In the genomic region with DNA sequence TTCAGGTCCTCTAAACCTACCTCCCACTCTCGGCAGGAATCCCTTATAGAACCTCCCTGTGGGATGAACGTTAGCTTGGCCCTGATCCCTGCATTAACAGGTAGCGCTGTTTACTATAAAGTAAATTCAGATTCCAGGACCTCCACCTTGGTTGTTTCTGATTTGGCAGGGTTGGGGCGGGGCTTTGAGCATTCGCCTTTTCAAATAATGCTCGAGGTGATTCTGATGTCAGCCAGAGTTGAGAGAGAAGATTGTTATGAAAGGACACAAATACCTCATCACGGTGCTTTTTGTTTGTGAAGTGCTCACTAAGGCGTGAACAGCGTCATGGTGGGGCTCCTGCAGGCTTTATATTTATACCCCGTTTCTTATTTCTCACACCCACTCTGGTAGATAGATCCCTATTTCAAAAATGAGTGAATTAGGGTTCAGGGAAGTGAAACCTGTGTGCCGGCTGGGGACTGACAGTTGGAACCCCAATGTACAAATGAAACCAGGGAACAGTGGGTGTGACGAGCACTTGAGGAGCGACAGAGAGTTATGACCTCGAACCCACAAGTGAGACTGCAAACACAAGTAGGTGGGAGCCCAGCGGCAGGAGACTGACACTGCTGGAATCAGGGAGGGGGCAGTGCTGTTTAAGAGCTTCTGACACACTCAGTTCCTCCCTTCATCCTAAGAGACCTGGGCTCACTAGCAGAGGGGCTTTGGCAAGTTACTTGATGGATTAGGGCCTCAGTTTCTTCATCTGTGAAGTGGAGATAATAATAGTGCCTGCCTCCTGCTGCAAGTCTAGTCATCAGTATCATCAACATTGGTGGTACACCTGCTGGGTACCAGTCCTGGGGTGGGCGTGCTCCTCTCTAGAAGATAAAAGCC, we compare ENCODE assay signal across 1 cellular context.
TF ChIP-seq lines count a peak whose summit lies in the region.

No MANE protein-coding gene starts in this region.

TF ChIP-seq in GM12878, 131 proteins besides CTCF, POLR2A, EP300 and RAD21 (continued from another document):
- TF ChIP-seq ZBTB4 (CRISPR knock-in tag; IDR thresholded peaks at IDR 0.05) (no peak), SIN3A (IDR thresholded peaks at IDR 0.05; ENCODE audit: low read depth, low read length) (no peak), KAT2A (conservative IDR thresholded peaks at IDR 0.05; ENCODE audit: control insufficient read depth, low read depth, low read length) (no peak), NFYA (IDR thresholded peaks at IDR 0.05; ENCODE audit: borderline replicate concordance, low read depth, low read length) (no peak)
